Comparison of ENCODE assay signal across 15 cellular contexts in genomic region chr2:37730037-37730813, GRCh38. TPM values are rescaled to one million over a fixed set of nuclear protein-coding genes. Genes with fewer than 3 reads are reported as not detected.
A peak's percentile ranks its signal among the peaks of the same experiment; 100 is the strongest.
DNase-seq lines count a peak whose midpoint lies in the region; ATAC-seq and TF ChIP-seq lines count a peak whose summit lies in the region.
"Had no signal": no experiment of that assay in that cellular context is flagged by ENCODE, and none has a peak within 500 bp of the region (broad histone marks: within the 10 kb centered on the region; RNA-seq: fewer than 3 reads in every experiment).

No MANE protein-coding gene starts in this region.

- H3K4me3 Mint-ChIP-seq in activated T-helper 17 cell treated with anti-CD3 and anti-CD28 coated beads, Interleukin-2, amount 50 U/mL, for 72 hours, result no peak overlapping the region

- peak; percentile 77 to 95 for ATAC-seq in activated naive CD4-positive, alpha-beta T cell treated with anti-CD3 and anti-CD28 coated beads, Interleukin-2, amount 50 U/mL, for 72 hours
- peak; percentile 94 for ATAC-seq in activated T-helper 17 cell treated with anti-CD3 and anti-CD28 coated beads, Interleukin-2, amount 50 U/mL, for 72 hours (replicated peaks)
- ATAC-seq in upper lobe of left lung (ENCODE audit: low FRiP score in 2 of 2) (no peak), GM21576 (IDR thresholded peaks at IDR 0.05; ENCODE audit: unreplicated experiment) (no peak)
- ATAC-seq: Panc1 had no signal

- no peak for DNase-seq in activated naive CD4-positive, alpha-beta T cell treated with anti-CD3 and anti-CD28 coated beads, Interleukin-2, amount 50 U/mL, for 72 hours (ENCODE audit: low spot score in 2 of 2)
- DNase-seq in activated naive CD4-positive, alpha-beta T cell (lab: John Stamatoyannopoulos, UW), result no peak
- DNase-seq in left kidney (ENCODE audit: low read depth, low spot score) (peak; percentile 58), upper lobe of left lung (no peak), D341Med (ENCODE audit: low spot score) (no peak)
- DNase-seq: DMS153, MG63, NCI-H1092, NCI-H2081 treated with DMSO at 0.1 percent for 48 hours, NCI-H510A, Right ventricle myocardium superior had no signal

- H3K9me3 ChIP-seq in upper lobe of left lung, result no peaks in the 10 kb centered on the region

- H3K4me3 ChIP-seq in upper lobe of left lung, result no peak overlapping the region
- H3K4me3 ChIP-seq: MG63 had no signal

- no peaks in the 10 kb centered on the region for H3K9me3 Mint-ChIP-seq in activated naive CD4-positive, alpha-beta T cell treated with anti-CD3 and anti-CD28 coated beads, Interleukin-2, amount 50 U/mL, for 72 hours
- H3K9me3 Mint-ChIP-seq in activated T-helper 17 cell treated with anti-CD3 and anti-CD28 coated beads, Interleukin-2, amount 50 U/mL, for 72 hours, result no peaks in the 10 kb centered on the region

- H3K27ac ChIP-seq in upper lobe of left lung, result no peak overlapping the region
- H3K27ac ChIP-seq: C4-2B had no signal

- TF ChIP-seq CTCF in upper lobe of left lung (IDR thresholded peaks at IDR 0.05), result no peak

- H3K36me3 Mint-ChIP-seq in activated naive CD4-positive, alpha-beta T cell treated with anti-CD3 and anti-CD28 coated beads, Interleukin-2, amount 50 U/mL, for 72 hours, result no peaks in the 10 kb centered on the region
- no peaks in the 10 kb centered on the region for H3K36me3 Mint-ChIP-seq in activated T-helper 17 cell treated with anti-CD3 and anti-CD28 coated beads, Interleukin-2, amount 50 U/mL, for 72 hours (ENCODE audit: low read depth)

- no peak for TF ChIP-seq POLR2A in upper lobe of left lung (IDR thresholded peaks at IDR 0.05)

- whole genome bisulfite sequencing in upper lobe of left lung, 2 donors, result 61 to 76% methylated on average over 1 of the region's 1 CpG

- peaks cover 4% of the 10 kb centered on the region for H3K4me1 Mint-ChIP-seq in activated T-helper 17 cell treated with anti-CD3 and anti-CD28 coated beads, Interleukin-2, amount 50 U/mL, for 72 hours

- no peak overlapping the region for H3K27ac Mint-ChIP-seq in activated naive CD4-positive, alpha-beta T cell treated with anti-CD3 and anti-CD28 coated beads, Interleukin-2, amount 50 U/mL, for 72 hours
- no peak overlapping the region for H3K27ac Mint-ChIP-seq in activated T-helper 17 cell treated with anti-CD3 and anti-CD28 coated beads, Interleukin-2, amount 50 U/mL, for 72 hours

- H3K36me3 ChIP-seq in upper lobe of left lung, result no peaks in the 10 kb centered on the region
- H3K36me3 ChIP-seq: MG63 had no signal

- no peak for TF ChIP-seq EP300 in upper lobe of left lung (IDR thresholded peaks at IDR 0.05)

- no peaks in the 10 kb centered on the region for H3K4me1 ChIP-seq in upper lobe of left lung

- H3K27me3 ChIP-seq in upper lobe of left lung, result no peaks in the 10 kb centered on the region
- H3K27me3 ChIP-seq: MG63 had no signal

- H3K27me3 Mint-ChIP-seq in activated T-helper 17 cell treated with anti-CD3 and anti-CD28 coated beads, Interleukin-2, amount 50 U/mL, for 72 hours, result no peaks in the 10 kb centered on the region

RNA-seq across cellular contexts. Expression of gene CDC42EP3, which starts 58.8 kb away (rescaled TPM):
- 10 to 100 TPM; 11.1 to 12.5 TPM for total RNA-seq in activated naive CD4-positive, alpha-beta T cell treated with anti-CD3 and anti-CD28 coated beads, Interleukin-2, amount 50 U/mL, for 72 hours
- 10 to 100 TPM; 33.5 to 40.9 TPM for total RNA-seq in activated T-helper 17 cell treated with anti-CD3 and anti-CD28 coated beads, Interleukin-2, amount 50 U/mL, for 72 hours
- total RNA-seq in upper lobe of left lung, result 10 to 100 TPM; 24.5 to 76.2 (median 43.2) TPM

Comparison
In these comparisons a context has a peak if more than half of its experiments do, and no peak if none do; other contexts are left out.
1. ATAC-seq: peak in activated naive CD4-positive, alpha-beta T cell treated with anti-CD3 and anti-CD28 coated beads, Interleukin-2, amount 50 U/mL, for 72 hours (2 of 2) and activated T-helper 17 cell treated with anti-CD3 and anti-CD28 coated beads, Interleukin-2, amount 50 U/mL, for 72 hours (single experiment); none in upper lobe of left lung (0 of 2) and GM21576 (single experiment).